1 cellular context compared by ENCODE assay signal in genomic region chr2:240469747-240470146, GRCh38.
TF ChIP-seq lines count a peak whose summit lies in the region.

No MANE protein-coding gene starts in this region.

TF ChIP-seq in A549, 52 proteins besides CTCF, POLR2A, EP300 and RAD21 (continued from another document):
- no peak for TF ChIP-seq PBX3 (IDR thresholded peaks at IDR 0.05)
- no peak for TF ChIP-seq ATOH8 (CRISPR knock-in tag; IDR thresholded peaks at IDR 0.05; ENCODE audit: low read depth)
